ENCODE assay signal across 31 cellular contexts in the genomic region with DNA sequence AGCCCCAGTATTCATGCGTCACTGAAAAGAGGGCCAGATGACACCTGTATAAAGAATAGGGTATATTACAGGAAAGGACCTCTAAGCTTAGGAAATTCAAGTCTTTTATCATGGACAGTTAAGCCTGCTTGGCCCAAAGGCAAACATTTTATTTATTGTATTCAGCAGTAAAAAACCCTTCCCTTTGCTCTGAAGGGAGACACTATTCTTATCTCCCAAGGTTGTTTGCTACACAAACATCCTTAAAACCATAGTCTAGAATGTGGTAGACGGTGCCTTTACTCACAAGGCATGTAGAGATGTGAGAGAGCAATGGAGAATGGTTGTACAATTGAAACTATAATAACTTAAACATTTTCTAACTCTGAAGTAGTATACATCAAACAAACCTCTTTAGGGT. TPM values are rescaled to one million over a fixed set of nuclear protein-coding genes. Genes with fewer than 3 reads are reported as not detected.
"Had no signal": no experiment of that assay in that cellular context is flagged by ENCODE, and none has a peak within 500 bp of the region (broad histone marks: within the 10 kb centered on the region; RNA-seq: fewer than 3 reads in every experiment).

No MANE protein-coding gene starts in this region.

- ATAC-seq: esophagus mucosa, gastrocnemius medialis, heart right ventricle, left lung, left ventricle myocardium superior, lower lobe of right lung had no signal

- H3K36me3 ChIP-seq: esophagus squamous epithelium, gastrocnemius medialis, heart right ventricle, left lung, lower lobe of right lung had no signal

- H3K4me3 Mint-ChIP-seq: immature natural killer cell, mesothelial cell of epicardium had no signal

- H3K27ac Mint-ChIP-seq: immature natural killer cell, mesothelial cell of epicardium had no signal

- H3K4me1 Mint-ChIP-seq: immature natural killer cell had no signal

- H3K4me3 ChIP-seq: coronary artery, dorsolateral prefrontal cortex, esophagus squamous epithelium, gastrocnemius medialis, heart right ventricle, left lung, lower lobe of right lung had no signal

- H3K4me1 ChIP-seq: esophagus squamous epithelium, gastrocnemius medialis, heart right ventricle, left lung, lower lobe of right lung had no signal

- H3K9me3 ChIP-seq: esophagus squamous epithelium, gastrocnemius medialis, heart right ventricle, left lung, lower lobe of right lung had no signal

- H3K36me3 Mint-ChIP-seq: immature natural killer cell, mesothelial cell of epicardium had no signal

- H3K27ac ChIP-seq: coronary artery, dorsolateral prefrontal cortex, epithelial cell of prostate, esophagus squamous epithelium, gastrocnemius medialis, heart right ventricle, left lung, lower lobe of right lung had no signal

- H3K27me3 ChIP-seq: esophagus squamous epithelium, gastrocnemius medialis, heart right ventricle, left lung had no signal

- DNase-seq: dermis blood vessel endothelial cell; dorsolateral prefrontal cortex; effector CD4-positive, alpha-beta T cell; effector memory CD4-positive, alpha-beta T cell; erythroblast; esophagus squamous epithelium; foreskin fibroblast; foreskin melanocyte; gastrocnemius medialis; glutamatergic neuron; head of caudate nucleus; heart right ventricle; hypothalamus; immature natural killer cell; islet precursor cell; kidney; kidney glomerular epithelial cell; left lung; left ventricle myocardium superior; lower lobe of right lung; mesenchymal stem cell had no signal

RNA-seq across cellular contexts. Expression of gene FTMT, which starts 33.9 kb away (rescaled TPM):
- total RNA-seq: cerebellum, dermis blood vessel endothelial cell, dorsolateral prefrontal cortex, esophagus mucosa, esophagus squamous epithelium, gastrocnemius medialis, glomerular endothelial cell, heart right ventricle, kidney, left lung, left ventricle myocardium superior, lower leg skin, lower lobe of right lung, lung microvascular endothelial cell, mesenteric fat pad, mesothelial cell of epicardium, mucosa of gallbladder had no signal
- polyA plus RNA-seq: heart right ventricle, immature natural killer cell had no signal
